8 cellular contexts compared by ENCODE assay signal in the genomic region with DNA sequence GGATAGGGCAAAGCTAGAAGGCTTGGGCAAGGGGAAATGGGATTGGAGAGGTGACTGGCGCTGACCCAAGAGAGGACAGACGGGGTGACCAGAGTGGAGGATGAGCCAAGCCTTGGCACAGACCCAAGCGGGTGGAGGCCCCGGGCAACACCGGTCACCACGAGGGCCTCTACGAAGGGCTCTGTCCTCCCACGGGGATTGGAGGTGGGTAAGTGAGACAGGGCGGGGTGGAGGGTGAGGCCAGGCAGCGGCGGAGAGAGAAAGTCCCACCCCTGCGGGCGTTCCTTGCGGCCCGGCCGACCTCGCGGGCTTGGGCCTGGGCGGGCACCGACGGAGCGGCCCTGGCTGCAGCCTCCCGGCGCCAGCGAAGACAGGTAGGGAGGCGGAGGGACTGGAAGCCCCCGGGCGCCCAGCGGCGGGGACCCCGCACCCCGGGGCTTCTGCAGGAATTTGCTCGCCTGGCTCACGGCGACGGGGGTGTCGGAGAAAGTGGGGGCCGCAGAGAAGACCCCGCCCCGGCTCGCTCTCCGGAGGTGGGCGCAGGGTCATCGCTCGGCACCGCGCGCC.
DNase-seq lines count a peak whose midpoint lies in the region; ATAC-seq lines count a peak whose summit lies in the region.

A gene with protein sequence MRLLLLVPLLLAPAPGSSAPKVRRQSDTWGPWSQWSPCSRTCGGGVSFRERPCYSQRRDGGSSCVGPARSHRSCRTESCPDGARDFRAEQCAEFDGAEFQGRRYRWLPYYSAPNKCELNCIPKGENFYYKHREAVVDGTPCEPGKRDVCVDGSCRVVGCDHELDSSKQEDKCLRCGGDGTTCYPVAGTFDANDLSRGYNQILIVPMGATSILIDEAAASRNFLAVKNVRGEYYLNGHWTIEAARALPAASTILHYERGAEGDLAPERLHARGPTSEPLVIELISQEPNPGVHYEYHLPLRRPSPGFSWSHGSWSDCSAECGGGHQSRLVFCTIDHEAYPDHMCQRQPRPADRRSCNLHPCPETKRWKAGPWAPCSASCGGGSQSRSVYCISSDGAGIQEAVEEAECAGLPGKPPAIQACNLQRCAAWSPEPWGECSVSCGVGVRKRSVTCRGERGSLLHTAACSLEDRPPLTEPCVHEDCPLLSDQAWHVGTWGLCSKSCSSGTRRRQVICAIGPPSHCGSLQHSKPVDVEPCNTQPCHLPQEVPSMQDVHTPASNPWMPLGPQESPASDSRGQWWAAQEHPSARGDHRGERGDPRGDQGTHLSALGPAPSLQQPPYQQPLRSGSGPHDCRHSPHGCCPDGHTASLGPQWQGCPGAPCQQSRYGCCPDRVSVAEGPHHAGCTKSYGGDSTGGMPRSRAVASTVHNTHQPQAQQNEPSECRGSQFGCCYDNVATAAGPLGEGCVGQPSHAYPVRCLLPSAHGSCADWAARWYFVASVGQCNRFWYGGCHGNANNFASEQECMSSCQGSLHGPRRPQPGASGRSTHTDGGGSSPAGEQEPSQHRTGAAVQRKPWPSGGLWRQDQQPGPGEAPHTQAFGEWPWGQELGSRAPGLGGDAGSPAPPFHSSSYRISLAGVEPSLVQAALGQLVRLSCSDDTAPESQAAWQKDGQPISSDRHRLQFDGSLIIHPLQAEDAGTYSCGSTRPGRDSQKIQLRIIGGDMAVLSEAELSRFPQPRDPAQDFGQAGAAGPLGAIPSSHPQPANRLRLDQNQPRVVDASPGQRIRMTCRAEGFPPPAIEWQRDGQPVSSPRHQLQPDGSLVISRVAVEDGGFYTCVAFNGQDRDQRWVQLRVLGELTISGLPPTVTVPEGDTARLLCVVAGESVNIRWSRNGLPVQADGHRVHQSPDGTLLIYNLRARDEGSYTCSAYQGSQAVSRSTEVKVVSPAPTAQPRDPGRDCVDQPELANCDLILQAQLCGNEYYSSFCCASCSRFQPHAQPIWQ (plus strand): TSS at position 288 of the 567 bp plus-strand sequence. CDS start 2,273 bp downstream, outside the sequence.

- peaks cover 3% of the 10 kb centered on the region for H3K36me3 Mint-ChIP-seq in effector memory CD8-positive, alpha-beta T cell (ENCODE audit: insufficient read depth)

- no peaks in the 10 kb centered on the region for H3K9me3 ChIP-seq in muscle layer of duodenum (ENCODE audit: control insufficient read depth in 1 of 2, low read length in 2 of 2)

- H3K27me3 ChIP-seq in muscle layer of duodenum (ENCODE audit: low read depth, low read length), result peaks cover 3% of the 10 kb centered on the region

- no peak within 1 kb of the TSS for H3K27ac Mint-ChIP-seq in effector memory CD8-positive, alpha-beta T cell

- H3K4me1 ChIP-seq in muscle layer of duodenum (ENCODE audit: control insufficient read depth in 1 of 2, insufficient read depth in 2 of 2, low read length in 2 of 2), result peaks cover 16 to 52% of the 10 kb centered on the region in 2 donors

- peak within 1 kb of the TSS; percentile 37 to 71 for H3K4me3 ChIP-seq in muscle layer of duodenum (ENCODE audit: low read depth in 1 of 2, low read length in 2 of 2)

- no peak within 1 kb of the TSS for H3K27ac ChIP-seq in muscle layer of duodenum (ENCODE audit: low read length)

- ATAC-seq in effector memory CD8-positive, alpha-beta T cell (replicated peaks), result peak; percentile 32
- no peak for ATAC-seq in GM21723 (IDR thresholded peaks at IDR 0.05; ENCODE audit: unreplicated experiment)

- H3K27me3 Mint-ChIP-seq in effector memory CD8-positive, alpha-beta T cell, result peaks cover 78 to 95% of the 10 kb centered on the region in 2 donors

- H3K9me3 Mint-ChIP-seq in effector memory CD8-positive, alpha-beta T cell, result no peaks in the 10 kb centered on the region

- H3K36me3 ChIP-seq in muscle layer of duodenum (ENCODE audit: control insufficient read depth in 1 of 2, insufficient read depth in 2 of 2, low read length in 2 of 2), result no peaks in the 10 kb centered on the region

- peak within 1 kb of the TSS; percentile 52 to 53 for H3K4me3 Mint-ChIP-seq in effector memory CD8-positive, alpha-beta T cell

- DNase-seq in DMS79 treated with DMSO at 0.1 percent for 48 hours (lab: John Stamatoyannopoulos, UW), result peak; percentile 24
- DNase-seq in DMS79 (lab: John Stamatoyannopoulos, UW), result no peak
- DNase-seq in NOMO-1 treated with DMSO at 0.1 percent for 48 hours (lab: John Stamatoyannopoulos, UW; ENCODE audit: unreplicated experiment), result peak; percentile 38
- DNase-seq in effector memory CD8-positive, alpha-beta T cell, result no peak
- no peak for DNase-seq in central memory CD4-positive, alpha-beta T cell
- DNase-seq in NCI-H2171 treated with DMSO at 0.1 percent for 48 hours (lab: John Stamatoyannopoulos, UW), result no peak

- peaks cover 7 to 8% of the 10 kb centered on the region in 2 donors for H3K4me1 Mint-ChIP-seq in effector memory CD8-positive, alpha-beta T cell (ENCODE audit: low read depth in 2 of 2)

Comparison
In these comparisons a context has a peak if more than half of its experiments do, and no peak if none do; other contexts are left out.
1. DNase-seq: peak in DMS79 treated with DMSO at 0.1 percent for 48 hours (single experiment) and NOMO-1 treated with DMSO at 0.1 percent for 48 hours (single experiment); none in DMS79 (single experiment), effector memory CD8-positive, alpha-beta T cell (0 of 3), central memory CD4-positive, alpha-beta T cell (single experiment) and NCI-H2171 treated with DMSO at 0.1 percent for 48 hours (single experiment).